In genomic region chr3:187986514-187986934, GRCh38 we compare ENCODE assay signal across 8 cellular contexts.
DNase-seq lines count a peak whose midpoint lies in the region; ATAC-seq and TF ChIP-seq lines count a peak whose summit lies in the region.

No MANE protein-coding gene starts in this region.

- peaks cover 4% of the 10 kb centered on the region for H3K36me3 ChIP-seq in DOHH2 (ENCODE audit: control insufficient read depth, low read length)

- H4K20me1 ChIP-seq in DOHH2 (ENCODE audit: control insufficient read depth, insufficient read depth, low read depth, low read length) = no peaks in the 10 kb centered on the region

- peak overlapping the region; percentile 1; the same call in 1 of the 2 replicates for H3K4me3 ChIP-seq in DOHH2 (ENCODE audit: low read length)
- no peak overlapping the region for H3K4me3 ChIP-seq in retinal pigment epithelial cell (ENCODE audit: low read length)

- H3K9me2 ChIP-seq in DOHH2 (replicated peaks; ENCODE audit: control insufficient read depth, low read length) = no peaks in the 10 kb centered on the region

- H3K79me2 ChIP-seq in DOHH2 (ENCODE audit: control insufficient read depth, low read length) = no peaks in the 10 kb centered on the region

- H3K27ac ChIP-seq in DOHH2 (ENCODE audit: low read depth, low read length) = peak overlapping the region; percentile 33

- no peak for ATAC-seq in GM19397 (IDR thresholded peaks at IDR 0.05; ENCODE audit: unreplicated experiment)
- no peak for ATAC-seq in HG02610 (IDR thresholded peaks at IDR 0.05; ENCODE audit: unreplicated experiment)

- TF ChIP-seq CTCF in DOHH2 (IDR thresholded peaks at IDR 0.05; ENCODE audit: low read depth, low read length, poor library complexity, severe bottlenecking) = no peak
- TF ChIP-seq CTCF in retinal pigment epithelial cell (conservative IDR thresholded peaks at IDR 0.05; ENCODE audit: low read depth, low read length) = no peak

- H3F3A ChIP-seq in DOHH2 (ENCODE audit: control insufficient read depth, insufficient read depth) = peaks cover 22% of the 10 kb centered on the region

- H3K4me1 ChIP-seq in DOHH2 (ENCODE audit: control insufficient read depth, low read length) = peaks cover 82% of the 10 kb centered on the region

- no peaks in the 10 kb centered on the region for H3K27me3 ChIP-seq in DOHH2 (ENCODE audit: control insufficient read depth, low read length)

- DNase-seq in OCI-M1 (lab: John Stamatoyannopoulos, UW) = peak; percentile 45
- DNase-seq in amniotic stem cell (lab: John Stamatoyannopoulos, UW) = peak; percentile 50
- DNase-seq in retinal pigment epithelial cell (ENCODE audit: low read depth) = peak; percentile 71
- DNase-seq in ecto neural progenitor cell (ENCODE audit: low spot score) = no peak
- no peak for DNase-seq in NCI-H2227 treated with DMSO at 0.1 percent for 48 hours (lab: John Stamatoyannopoulos, UW)

- peak overlapping the region; percentile 30 for H3K4me2 ChIP-seq in DOHH2 (ENCODE audit: low read length)

- peaks cover under 1% of the 10 kb centered on the region; the same call in 1 of the 2 replicates for H3K9me3 ChIP-seq in DOHH2 (ENCODE audit: control insufficient read depth, insufficient read depth, low read length)

Comparison
In these comparisons a context has a peak if more than half of its experiments do, and no peak if none do; other contexts are left out.
1. DNase-seq: peak in OCI-M1 (single experiment), amniotic stem cell (single experiment) and retinal pigment epithelial cell (single experiment); none in ecto neural progenitor cell (single experiment) and NCI-H2227 treated with DMSO at 0.1 percent for 48 hours (single experiment).